12 cellular contexts compared by ENCODE assay signal in genomic region chr1:16971330-16972209, GRCh38. TPM values are rescaled to one million over a fixed set of nuclear protein-coding genes. Genes with fewer than 3 reads are reported as not detected.
DNase-seq lines count a peak whose midpoint lies in the region; ATAC-seq, FAIRE-seq and TF ChIP-seq lines count a peak whose summit lies in the region.
"Had no signal": no experiment of that assay in that cellular context is flagged by ENCODE, and none has a peak within 500 bp of the region (broad histone marks: within the 10 kb centered on the region; RNA-seq: fewer than 3 reads in every experiment).

No MANE protein-coding gene starts in this region.

- H3K9me3 ChIP-seq in DND-41 (ENCODE audit: insufficient read depth, low read length, severe bottlenecking) (no peaks in the 10 kb centered on the region), astrocyte (ENCODE audit: insufficient read depth, low read depth, low read length) (no peaks in the 10 kb centered on the region), lower lobe of right lung (no peaks in the 10 kb centered on the region), Caco-2 (no peaks in the 10 kb centered on the region)
- H3K9me3 ChIP-seq: psoas muscle had no signal

- H3K27me3 Mint-ChIP-seq in astrocyte (ENCODE audit: low read depth, unreplicated experiment) (no peaks in the 10 kb centered on the region), endothelial cell (ENCODE audit: unreplicated experiment) (peaks cover 16% of the 10 kb centered on the region), Caco-2 (ENCODE audit: insufficient read depth, unreplicated experiment) (no peaks in the 10 kb centered on the region)
- H3K27me3 Mint-ChIP-seq: CD4-positive, alpha-beta memory T cell had no signal

- H2AFZ ChIP-seq in DND-41 (ENCODE audit: low read depth, low read length): no peak overlapping the region
- no peak overlapping the region for H2AFZ ChIP-seq in astrocyte (ENCODE audit: low read depth, low read length)

- no peak for TF ChIP-seq CTCF in DND-41 (IDR thresholded peaks at IDR 0.05; ENCODE audit: borderline replicate concordance, extremely low read depth, low read length, poor library complexity, severe bottlenecking)
- TF ChIP-seq CTCF in astrocyte (IDR thresholded peaks at IDR 0.05; ENCODE audit: insufficient read depth, low read depth, low read length): no peak
- no peak for TF ChIP-seq CTCF in lower lobe of right lung (IDR thresholded peaks at IDR 0.05)
- no peak for TF ChIP-seq CTCF in endothelial cell (IDR thresholded peaks at IDR 0.05; ENCODE audit: unreplicated experiment)
- TF ChIP-seq CTCF in Caco-2 (IDR thresholded peaks at IDR 0.05; ENCODE audit: insufficient read depth in 1 of 2, low read depth in 1 of 2, low read length in 1 of 2, severe bottlenecking in 1 of 2, unreplicated experiment in 1 of 2): no peak

- H4K20me1 ChIP-seq in DND-41 (ENCODE audit: insufficient read depth, low read length) (no peaks in the 10 kb centered on the region; the same call in 1 of the 2 replicates), astrocyte (ENCODE audit: insufficient read depth, low read length) (peaks cover 44% of the 10 kb centered on the region)

- CTCF ChIA-PET in Caco-2 (lab: Charles Lee): no interaction called here

- H3K79me2 ChIP-seq in DND-41 (ENCODE audit: insufficient read depth, low read length) (no peaks in the 10 kb centered on the region), astrocyte (ENCODE audit: insufficient read depth, low read length) (peaks cover 12% of the 10 kb centered on the region)

- DNase-seq in DND-41 (no peak), NCI-H2029 (lab: John Stamatoyannopoulos, UW) (peak; percentile 80), astrocyte (ENCODE audit: low read depth) (peak; percentile 51), lower lobe of right lung (no peak), pons (ENCODE audit: low spot score) (no peak), endothelial cell (ENCODE audit: low spot score) (no peak), Caco-2 (no peak), HTR-8/SVneo (ENCODE audit: insufficient read length, low spot score) (no peak)
- DNase-seq: activated CD8-positive, alpha-beta memory T cell treated with anti-CD3 and anti-CD28 coated beads, Interleukin-2, amount 50 U/mL, for 4 hours; CD4-positive, alpha-beta memory T cell; psoas muscle had no signal

- no TSS peak for BruUV-seq in Caco-2 (replicated peaks; lab: Mats Ljungman, UMichigan)

- H3K4me3 Mint-ChIP-seq in astrocyte (ENCODE audit: unreplicated experiment) (no peak overlapping the region), endothelial cell (ENCODE audit: unreplicated experiment) (no peak overlapping the region), Caco-2 (ENCODE audit: unreplicated experiment) (no peak overlapping the region)
- H3K4me3 Mint-ChIP-seq: CD4-positive, alpha-beta memory T cell had no signal

- H3K4me2 ChIP-seq in DND-41 (ENCODE audit: insufficient read depth, low read length) (no peak overlapping the region), astrocyte (ENCODE audit: low read length) (no peak overlapping the region)

- no peaks in the 10 kb centered on the region for H3K27me3 ChIP-seq in DND-41 (ENCODE audit: insufficient read depth, low read length, poor library complexity)
- no peaks in the 10 kb centered on the region for H3K27me3 ChIP-seq in astrocyte (ENCODE audit: insufficient read depth, low read length)
- H3K27me3 ChIP-seq in lower lobe of right lung (ENCODE audit: low read depth): no peaks in the 10 kb centered on the region
- H3K27me3 ChIP-seq in Caco-2 (replicated peaks; ENCODE audit: control insufficient read depth, insufficient read depth, low read length): no peaks in the 10 kb centered on the region

- POLR2A ChIA-PET in Caco-2 (lab: Charles Lee): no interaction called here

- H3K36me3 Mint-ChIP-seq in astrocyte (ENCODE audit: low read depth, unreplicated experiment): no peaks in the 10 kb centered on the region
- peaks cover 14% of the 10 kb centered on the region for H3K36me3 Mint-ChIP-seq in endothelial cell (ENCODE audit: low read depth, unreplicated experiment)
- H3K36me3 Mint-ChIP-seq in Caco-2 (ENCODE audit: insufficient read depth, unreplicated experiment): no peaks in the 10 kb centered on the region

- H3K27ac Mint-ChIP-seq in astrocyte (ENCODE audit: unreplicated experiment) (no peak overlapping the region), endothelial cell (ENCODE audit: unreplicated experiment) (no peak overlapping the region), Caco-2 (ENCODE audit: unreplicated experiment) (no peak overlapping the region)

- H3K4me1 ChIP-seq in DND-41 (ENCODE audit: insufficient read depth, low read length): no peaks in the 10 kb centered on the region
- H3K4me1 ChIP-seq in astrocyte (ENCODE audit: insufficient read depth, low read length): peaks cover 22% of the 10 kb centered on the region
- peaks cover 14% of the 10 kb centered on the region for H3K4me1 ChIP-seq in lower lobe of right lung
- H3K4me1 ChIP-seq in Caco-2: no peaks in the 10 kb centered on the region
- H3K4me1 ChIP-seq: psoas muscle had no signal

- ATAC-seq in DND-41 (ENCODE audit: insufficient read depth, low read depth): 0 out of 3 replicates have a peak, but pooled peaks have one; percentile 17
- ATAC-seq in lower lobe of right lung: peak; percentile 13 to 35

- H3K9me3 Mint-ChIP-seq in astrocyte (ENCODE audit: unreplicated experiment) (no peaks in the 10 kb centered on the region), endothelial cell (ENCODE audit: unreplicated experiment) (no peaks in the 10 kb centered on the region), Caco-2 (ENCODE audit: unreplicated experiment) (no peaks in the 10 kb centered on the region)
- H3K9me3 Mint-ChIP-seq: CD4-positive, alpha-beta memory T cell had no signal

- H3K4me1 Mint-ChIP-seq in astrocyte (ENCODE audit: low read depth, unreplicated experiment): peaks cover 2% of the 10 kb centered on the region
- H3K4me1 Mint-ChIP-seq in endothelial cell (ENCODE audit: unreplicated experiment): peaks cover 2% of the 10 kb centered on the region
- no peaks in the 10 kb centered on the region for H3K4me1 Mint-ChIP-seq in Caco-2 (ENCODE audit: low read depth, unreplicated experiment)
- H3K4me1 Mint-ChIP-seq: CD4-positive, alpha-beta memory T cell had no signal

- H3K9ac ChIP-seq in DND-41 (ENCODE audit: low read depth, low read length) (no peak overlapping the region), astrocyte (ENCODE audit: low read length) (no peak overlapping the region)

- FAIRE-seq in astrocyte (lab: Jason Lieb, UNC) (no peak), HTR-8/SVneo (lab: Jason Lieb, UNC) (no peak)
- FAIRE-seq: colon had no signal

- no peak overlapping the region for H3K4me3 ChIP-seq in DND-41 (ENCODE audit: low read depth in 1 of 2, low read length in 2 of 2)
- H3K4me3 ChIP-seq in astrocyte (ENCODE audit: insufficient read depth, low read depth, low read length): no peak overlapping the region
- H3K4me3 ChIP-seq in lower lobe of right lung: no peak overlapping the region
- no peak overlapping the region for H3K4me3 ChIP-seq in Caco-2 (ENCODE audit: low read depth, low read length)
- H3K4me3 ChIP-seq: psoas muscle had no signal

- intact Hi-C loops in lower lobe of right lung (cut with DNase I) (no loop called here), Caco-2 (cut with micrococcal nuclease; ENCODE audit: unreplicated experiment) (no loop called here)

- H3K36me3 ChIP-seq in DND-41 (ENCODE audit: insufficient read depth, low read length) (peaks cover 4% of the 10 kb centered on the region), astrocyte (ENCODE audit: insufficient read depth, low read length) (peaks cover 7% of the 10 kb centered on the region), lower lobe of right lung (peaks cover 13% of the 10 kb centered on the region), Caco-2 (ENCODE audit: control insufficient read depth, insufficient read depth, low read length) (no peaks in the 10 kb centered on the region)

- no peak overlapping the region for H3K27ac ChIP-seq in DND-41 (ENCODE audit: low read length)
- H3K27ac ChIP-seq in astrocyte (ENCODE audit: low read depth, low read length): no peak overlapping the region
- H3K27ac ChIP-seq in lower lobe of right lung: no peak overlapping the region
- H3K27ac ChIP-seq: psoas muscle had no signal

RNA-seq across cellular contexts. Expression of gene MFAP2, which starts 8.8 kb away (rescaled TPM):
- 121 and 132 TPM in 2 replicates for total RNA-seq in astrocyte
- total RNA-seq in lower lobe of right lung: 11.9 TPM
- 154 TPM for total RNA-seq in endothelial cell (ENCODE audit: unreplicated experiment)
- total RNA-seq in Caco-2 (2022): 20.5 and 22.7 TPM in 2 replicates
- total RNA-seq: CD4-positive, alpha-beta memory T cell had no signal

RNA-seq across cellular contexts. Expression of gene ATP13A2, which starts 40.2 kb away (rescaled TPM):
- total RNA-seq in astrocyte: 67.8 and 76.5 TPM in 2 replicates
- 39.9 TPM for total RNA-seq in lower lobe of right lung
- total RNA-seq in endothelial cell (ENCODE audit: unreplicated experiment): 55.6 TPM
- 58.4 and 61.6 TPM in 2 replicates for total RNA-seq in Caco-2 (2022)

RNA-seq across cellular contexts. Expression of gene CROCC, which starts 49.8 kb away (rescaled TPM):
- total RNA-seq in astrocyte (12.1 and 15.9 TPM in 2 replicates), lower lobe of right lung (21.0 TPM), endothelial cell (ENCODE audit: unreplicated experiment) (38.9 TPM), Caco-2 (2022) (7.6 and 9.1 TPM in 2 replicates)

Comparison
In these comparisons a context has a peak if more than half of its experiments do, and no peak if none do; other contexts are left out.
1. DNase-seq: peak in NCI-H2029 (single experiment) and astrocyte (single experiment); none in DND-41 (single experiment), lower lobe of right lung (single experiment), pons (single experiment), endothelial cell (single experiment), Caco-2 (0 of 2) and HTR-8/SVneo (single experiment).